In genomic region chrX:41085105-41085882, GRCh38 we compare ENCODE assay signal across 8 cellular contexts. TPM values are rescaled to one million over a fixed set of nuclear protein-coding genes. Genes with fewer than 3 reads are reported as not detected.
DNase-seq lines count a peak whose midpoint lies in the region; ATAC-seq, FAIRE-seq and TF ChIP-seq lines count a peak whose summit lies in the region.

Gene USP9X, plus strand, starts transcription at chrX:41085445. Its CDS starts 38,184 bp downstream, at chrX:41123629.

- peak; percentile 48 for ATAC-seq in GM21360 (IDR thresholded peaks at IDR 0.05; ENCODE audit: unreplicated experiment)
- peak; percentile 87 for ATAC-seq in mucosa of descending colon

- H3K27me3 ChIP-seq in OCI-LY1 (ENCODE audit: insufficient read depth, low read length) (no peaks in the 10 kb centered on the region), endothelial cell of umbilical vein (ENCODE audit: control insufficient read depth in 2 of 2, insufficient read depth in 2 of 2, low read length in 2 of 2) (no peaks in the 10 kb centered on the region)

- dilution Hi-C loops in endothelial cell of umbilical vein (cut with MboI; ENCODE audit: extremely low pct_ligation_motif_present, low sequenced_read_pairs), result no loop called here

- H3K9ac ChIP-seq in OCI-LY1 (ENCODE audit: low read length), result peak within 1 kb of the TSS; percentile 99
- H3K9ac ChIP-seq in endothelial cell of umbilical vein (replicated peaks; ENCODE audit: extremely low read depth, insufficient read depth, low read length), result peak within 1 kb of the TSS; percentile 100

- H3K9me1 ChIP-seq in endothelial cell of umbilical vein (replicated peaks; ENCODE audit: control insufficient read depth, extremely low read depth, insufficient read depth, low read length), result no peaks in the 10 kb centered on the region

- H3K9me2 ChIP-seq in OCI-LY1 (ENCODE audit: low read depth, low read length), result no peaks in the 10 kb centered on the region

- TF ChIP-seq CTCF in OCI-LY1 (IDR thresholded peaks at IDR 0.05; ENCODE audit: low read length), result no peak
- TF ChIP-seq CTCF in endothelial cell of umbilical vein (IDR thresholded peaks at IDR 0.05; ENCODE audit: extremely low read depth in 1 of 2, insufficient read depth in 1 of 2, low read depth in 1 of 2, low read length in 2 of 2), result no peak
- no peak for TF ChIP-seq CTCF in mucosa of descending colon (IDR thresholded peaks at IDR 0.05)

- CTCF ChIA-PET in endothelial cell of umbilical vein (lab: Charles Lee), result interaction anchor here (1.1 to 3.2 kb wide), 4 partner anchors 30 to 291 kb away, joined by 3 to 19 read pairs (median 7); no protein-coding TSS in a partner anchor

- H3K27ac ChIP-seq in OCI-LY1 (ENCODE audit: low read depth, low read length, poor library complexity, severe bottlenecking) (peak within 1 kb of the TSS; percentile 99), endothelial cell of umbilical vein (ENCODE audit: insufficient read depth, low read depth, low read length) (peak within 1 kb of the TSS; percentile 100)

- no peaks in the 10 kb centered on the region for H3F3A ChIP-seq in OCI-LY1 (ENCODE audit: insufficient read depth, low read length)

- H3K79me2 ChIP-seq in OCI-LY1 (ENCODE audit: insufficient read depth, low read length), result peaks cover 44% of the 10 kb centered on the region
- peaks cover 47% of the 10 kb centered on the region for H3K79me2 ChIP-seq in endothelial cell of umbilical vein (ENCODE audit: control insufficient read depth, insufficient read depth, low read length)

- DNase-seq in COR-L47 (lab: John Stamatoyannopoulos, UW) (peak; percentile 69), HT1080 (ENCODE audit: low read depth) (peak; percentile 64), activated T-cell treated with anti-CD3 and anti-CD28 coated beads for 1 hour (ENCODE audit: low read depth) (peak; percentile 76), endothelial cell of umbilical vein (ENCODE audit: low read depth, low spot score) (peak; percentile 85), mucosa of descending colon (peak; percentile 85 to 96 (median 91))
- DNase-seq in stimulated activated CD8-positive, alpha-beta memory T cell treated with anti-CD3 and anti-CD28 coated beads, Interleukin-4, amount 100 ng/mL, for 1 hour (ENCODE audit: low read depth in 2 of 2, low spot score in 1 of 2), result peak; percentile 71 to 83

- H3K4me1 ChIP-seq in OCI-LY1 (ENCODE audit: insufficient read depth, low read length, severe bottlenecking) (peaks cover 44% of the 10 kb centered on the region), endothelial cell of umbilical vein (ENCODE audit: control insufficient read depth, extremely low read depth, insufficient read depth, low read length) (peaks cover 26% of the 10 kb centered on the region), mucosa of descending colon (ENCODE audit: low read depth) (peaks cover 7% of the 10 kb centered on the region)

- TF ChIP-seq POLR2A in endothelial cell of umbilical vein (IDR thresholded peaks at IDR 0.05; ENCODE audit: low read depth, low read length), result no peak

- H2AFZ ChIP-seq in OCI-LY1 (ENCODE audit: low read length) (no peak within 1 kb of the TSS), endothelial cell of umbilical vein (ENCODE audit: low read depth, low read length) (no peak within 1 kb of the TSS)

- H3K4me2 ChIP-seq in OCI-LY1 (ENCODE audit: low read length), result peak within 1 kb of the TSS; percentile 93
- peak within 1 kb of the TSS; percentile 75 for H3K4me2 ChIP-seq in endothelial cell of umbilical vein (ENCODE audit: insufficient read depth, low read length)

- peak within 1 kb of the TSS; percentile 92 for H3K4me3 ChIP-seq in OCI-LY1 (ENCODE audit: low read depth, low read length, poor library complexity, severe bottlenecking)
- H3K4me3 ChIP-seq in endothelial cell of umbilical vein (replicated peaks in 1 of 3; ENCODE audit: insufficient read depth in 1 of 3, low read depth in 1 of 3, low read length in 3 of 3), result peak within 1 kb of the TSS; percentile 51 to 93 (median 67)
- H3K4me3 ChIP-seq in mucosa of descending colon, result peak within 1 kb of the TSS; percentile 78

- H4K20me1 ChIP-seq in OCI-LY1 (ENCODE audit: insufficient read depth, low read length), result no peaks in the 10 kb centered on the region
- H4K20me1 ChIP-seq in endothelial cell of umbilical vein (replicated peaks; ENCODE audit: control insufficient read depth, extremely low read depth, insufficient read depth, low read length), result peaks cover 3% of the 10 kb centered on the region

- H3K36me3 ChIP-seq in OCI-LY1 (ENCODE audit: insufficient read depth, low read length) (peaks cover 9% of the 10 kb centered on the region; the same call in 1 of the 2 replicates), endothelial cell of umbilical vein (ENCODE audit: control insufficient read depth in 2 of 2, extremely low read depth in 1 of 2, insufficient read depth in 2 of 2, low read length in 2 of 2) (no peaks in the 10 kb centered on the region), mucosa of descending colon (ENCODE audit: low read depth) (no peaks in the 10 kb centered on the region)

- FAIRE-seq in endothelial cell of umbilical vein (lab: Jason Lieb, UNC), result peak; percentile 73

- BruUV-seq in endothelial cell of umbilical vein (replicated peaks; lab: Mats Ljungman, UMichigan), result no TSS peak

- intact Hi-C loops in endothelial cell of umbilical vein (cut with micrococcal nuclease), result loop anchor here (1.0 to 10.0 kb wide), 4 partner anchors 38 to 434 kb away; partner anchors contain the start of gene DDX3X
- intact Hi-C loops in mucosa of descending colon (cut with DNase I, micrococcal nuclease), result no loop called here

- POLR2A ChIA-PET in endothelial cell of umbilical vein (lab: Charles Lee), result interaction anchor here (0.6 to 2.0 kb wide), 11 partner anchors 14 to 306 kb away, joined by 3 to 7 read pairs (median 4); no protein-coding TSS in a partner anchor

- H3K9me3 ChIP-seq in OCI-LY1 (ENCODE audit: low read length) (no peaks in the 10 kb centered on the region), endothelial cell of umbilical vein (replicated peaks; ENCODE audit: control insufficient read depth, insufficient read depth, low read length) (no peaks in the 10 kb centered on the region), mucosa of descending colon (no peaks in the 10 kb centered on the region)

TF ChIP-seq in endothelial cell of umbilical vein, 7 proteins besides CTCF, POLR2A, EP300 and RAD21:
- no peak for TF ChIP-seq MYC (IDR thresholded peaks at IDR 0.05; ENCODE audit: low read depth, low read length)
- no peak for TF ChIP-seq JUN (IDR thresholded peaks at IDR 0.05; ENCODE audit: borderline replicate concordance, insufficient read depth, insufficient read length, low read depth)
- TF ChIP-seq EZH2 (IDR thresholded peaks at IDR 0.05; ENCODE audit: borderline replicate concordance, low read depth, low read length, severe bottlenecking), result no peak
- no peak for TF ChIP-seq FOS (IDR thresholded peaks at IDR 0.05; ENCODE audit: borderline replicate concordance, insufficient read depth, low read length)
- TF ChIP-seq POLR2AphosphoS5 (IDR thresholded peaks at IDR 0.05; ENCODE audit: insufficient read depth, low read depth, low read length), result no peak
- TF ChIP-seq MAX (IDR thresholded peaks at IDR 0.05; ENCODE audit: insufficient read depth, insufficient read length), result no peak
- no peak for TF ChIP-seq GATA2 (IDR thresholded peaks at IDR 0.05; ENCODE audit: insufficient read depth, insufficient read length, low read depth, low read length)

RNA-seq across cellular contexts. Expression of gene USP9X, which starts in this region (rescaled TPM):
- total RNA-seq in HT1080 (2014; rRNA removed; shearing (Covaris generic)), result 32.0 and 45.4 TPM in 2 replicates
- polyA plus RNA-seq in HT1080 (2015; cell fraction: cytosol; rRNA removed), result 15.7 and 22.8 TPM in 2 replicates
- polyA plus RNA-seq in HT1080 (2015; cell fraction: nucleus; rRNA removed), result 67.4 and 67.8 TPM in 2 replicates
- total RNA-seq in endothelial cell of umbilical vein (66.8 and 70.6 TPM in 2 replicates), mucosa of descending colon (10 to 100 TPM; 72.1 to 88.9 (median 86.3) TPM)
- 10.8 and 13.7 TPM in 2 replicates for polyA plus RNA-seq in endothelial cell of umbilical vein
- 16.1 and 18.7 TPM in 2 replicates for polyA plus RNA-seq in endothelial cell of umbilical vein (2011; cell fraction: cytosol; rRNA removed)
- polyA plus RNA-seq in endothelial cell of umbilical vein (2011; cell fraction: nucleus; rRNA removed), result 38.9 and 43.9 TPM in 2 replicates
- 40.7 and 47.7 TPM in 2 replicates for polyA plus RNA-seq in endothelial cell of umbilical vein (2012)
- 248 and 251 TPM in 2 replicates for polyA minus RNA-seq in endothelial cell of umbilical vein
- polyA minus RNA-seq in endothelial cell of umbilical vein (2011; cell fraction: cytosol; rRNA and poly(A)+ RNA removed), result 130 TPM
- 140 and 229 TPM in 2 replicates for polyA minus RNA-seq in endothelial cell of umbilical vein (2011; cell fraction: nucleus; rRNA and poly(A)+ RNA removed)

Comparison
In these comparisons a context has a peak if more than half of its experiments do, and no peak if none do; other contexts are left out.
1. Peak in every context shown above with its lines: DNase-seq, ATAC-seq, H3K4me3 ChIP-seq and H3K27ac ChIP-seq.